In the genomic region with DNA sequence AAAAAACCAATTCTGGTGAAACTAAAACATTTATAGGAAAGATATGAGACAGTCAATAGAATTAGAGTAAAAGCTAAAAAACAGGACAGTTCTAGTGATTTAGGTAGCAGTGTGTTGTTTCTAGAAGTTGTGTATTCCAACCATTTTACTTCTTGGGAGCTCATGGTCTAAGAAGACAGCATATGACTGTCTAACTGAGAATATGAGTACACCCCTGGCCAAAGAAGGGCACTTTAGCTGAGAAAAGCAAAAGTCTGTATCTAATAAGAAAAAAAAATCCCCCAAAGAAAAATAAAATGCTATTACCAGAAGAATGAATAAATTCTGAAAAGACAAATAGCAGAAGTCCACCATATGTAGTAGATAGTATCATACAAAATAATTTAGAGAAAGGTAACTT, we compare ENCODE assay signal across 24 cellular contexts. TPM values are rescaled to one million over a fixed set of nuclear protein-coding genes. Genes with fewer than 3 reads are reported as not detected.
"Had no signal": no experiment of that assay in that cellular context is flagged by ENCODE, and none has a peak within 500 bp of the region (broad histone marks: within the 10 kb centered on the region; RNA-seq: fewer than 3 reads in every experiment).

No MANE protein-coding gene starts in this region.

- H3K4me2 ChIP-seq: neural progenitor cell had no signal

- H3K79me2 ChIP-seq: parathyroid adenoma had no signal

- ATAC-seq: effector memory CD8-positive, alpha-beta T cell; gastrocnemius medialis; left lung; naive thymus-derived CD4-positive, alpha-beta T cell; right lobe of liver; stimulated activated naive CD8-positive, alpha-beta T cell treated with anti-CD3 and anti-CD28 coated beads, Interleukin-15, amount 100 ng/mL, for 72 hours had no signal

- H3K27ac ChIP-seq: gastrocnemius medialis, left lung, neural progenitor cell, parathyroid adenoma, right lobe of liver, suprapubic skin, vagina had no signal

- H3K9me3 Mint-ChIP-seq: effector memory CD8-positive, alpha-beta T cell; naive thymus-derived CD4-positive, alpha-beta T cell; nephron; neural progenitor cell; stimulated activated naive CD8-positive, alpha-beta T cell treated with anti-CD3 and anti-CD28 coated beads, Interleukin-15, amount 100 ng/mL, for 72 hours had no signal

- H3K4me3 Mint-ChIP-seq: effector memory CD8-positive, alpha-beta T cell; naive thymus-derived CD4-positive, alpha-beta T cell; nephron; neural progenitor cell; stimulated activated naive CD8-positive, alpha-beta T cell treated with anti-CD3 and anti-CD28 coated beads, Interleukin-15, amount 100 ng/mL, for 72 hours had no signal

- H3K27me3 ChIP-seq: gastrocnemius medialis, left lung, neural progenitor cell, right lobe of liver, suprapubic skin, vagina had no signal

- H3K36me3 Mint-ChIP-seq: naive thymus-derived CD4-positive, alpha-beta T cell; neural progenitor cell had no signal

- H3K27me3 Mint-ChIP-seq: progenitor cell of endocrine pancreas; stimulated activated naive CD8-positive, alpha-beta T cell treated with anti-CD3 and anti-CD28 coated beads, Interleukin-15, amount 100 ng/mL, for 72 hours had no signal

- H3K4me1 Mint-ChIP-seq: naive thymus-derived CD4-positive, alpha-beta T cell; nephron; neural progenitor cell; stimulated activated naive CD8-positive, alpha-beta T cell treated with anti-CD3 and anti-CD28 coated beads, Interleukin-15, amount 100 ng/mL, for 72 hours had no signal

- H2AFZ ChIP-seq: neural progenitor cell, parathyroid adenoma had no signal

- H3K36me3 ChIP-seq: gastrocnemius medialis, left lung, neural progenitor cell, right lobe of liver, suprapubic skin, vagina had no signal

- H3K9ac ChIP-seq: neural progenitor cell, parathyroid adenoma had no signal

- DNase-seq: cortex of kidney; effector memory CD8-positive, alpha-beta T cell; gastrocnemius medialis; head of caudate nucleus; left cardiac atrium; left lung; mesendoderm; midbrain; naive thymus-derived CD4-positive, alpha-beta T cell; right lobe of liver; small intestine; stimulated activated CD4-positive, alpha-beta T cell treated with anti-CD3 and anti-CD28 coated beads, Interleukin-15, amount 100 ng/mL, for 24 hours; stimulated activated CD4-positive, alpha-beta T cell treated with anti-CD3 and anti-CD28 coated beads, Interleukin-4, amount 100 ng/mL, for 1 hour; stimulated activated CD8-positive, alpha-beta memory T cell treated with anti-CD3 and anti-CD28 coated beads, Interleukin-4, amount 100 ng/mL, for 48 hours; stimulated activated naive CD4-positive, alpha-beta T cell; stimulated activated naive CD8-positive, alpha-beta T cell treated with anti-CD3 and anti-CD28 coated beads, Interleukin-15, amount 100 ng/mL, for 72 hours; trophoblast cell had no signal

- H3K9me3 ChIP-seq: gastrocnemius medialis, left lung, right lobe of liver, suprapubic skin, vagina had no signal

- H3K4me3 ChIP-seq: gastrocnemius medialis, left lung, neural progenitor cell, right lobe of liver, suprapubic skin, vagina had no signal

- H3K4me1 ChIP-seq: gastrocnemius medialis, left lung, neural progenitor cell, parathyroid adenoma, right lobe of liver, suprapubic skin, vagina had no signal

- H3K27ac Mint-ChIP-seq: effector memory CD8-positive, alpha-beta T cell; naive thymus-derived CD4-positive, alpha-beta T cell; nephron; neural progenitor cell; progenitor cell of endocrine pancreas; stimulated activated naive CD8-positive, alpha-beta T cell treated with anti-CD3 and anti-CD28 coated beads, Interleukin-15, amount 100 ng/mL, for 72 hours had no signal

RNA-seq across cellular contexts. Expression of a gene that starts 26.4 kb away (rescaled TPM):
- total RNA-seq: lung microvascular endothelial cell, progenitor cell of endocrine pancreas had no signal
- polyA plus RNA-seq: naive thymus-derived CD4-positive, alpha-beta T cell had no signal
